9 cellular contexts compared by ENCODE assay signal in genomic region chr12:6426882-6427671, GRCh38. TPM values are rescaled to one million over a fixed set of nuclear protein-coding genes. Genes with fewer than 3 reads are reported as not detected.
DNase-seq lines count a peak whose midpoint lies in the region; ATAC-seq and TF ChIP-seq lines count a peak whose summit lies in the region.
"Had no signal": no experiment of that assay in that cellular context is flagged by ENCODE, and none has a peak within 500 bp of the region (broad histone marks: within the 10 kb centered on the region; RNA-seq: fewer than 3 reads in every experiment).

No MANE protein-coding gene starts in this region.

- H3K36me3 Mint-ChIP-seq in CD8-positive, alpha-beta T cell = no peaks in the 10 kb centered on the region
- H3K36me3 Mint-ChIP-seq in HFFc6 (ENCODE audit: low read depth) = no peaks in the 10 kb centered on the region

- peak overlapping the region; percentile 78 for H2AFZ ChIP-seq in OCI-LY7 (ENCODE audit: low read length)

- peak overlapping the region; percentile 61 for H3K27ac ChIP-seq in CD8-positive, alpha-beta T cell (ENCODE audit: low read depth, low read length)
- H3K27ac ChIP-seq in OCI-LY7 (ENCODE audit: low read depth, low read length, poor library complexity, severe bottlenecking) = peak overlapping the region; percentile 88

- no peaks in the 10 kb centered on the region for H3K79me2 ChIP-seq in OCI-LY7 (ENCODE audit: insufficient read depth, low read depth, low read length)

- peak overlapping the region; percentile 96 for H3K27ac Mint-ChIP-seq in CD8-positive, alpha-beta T cell
- no peak overlapping the region for H3K27ac Mint-ChIP-seq in HFFc6

- H3K27me3 Mint-ChIP-seq in CD8-positive, alpha-beta T cell (ENCODE audit: low read depth) = no peaks in the 10 kb centered on the region
- H3K27me3 Mint-ChIP-seq in HFFc6 (ENCODE audit: insufficient read depth) = peaks cover 1% of the 10 kb centered on the region; the same call in 1 of the 2 replicates

- intact Hi-C loops in CD8-positive, alpha-beta T cell (cut with DNase I, micrococcal nuclease) = loop anchor here (1.0 to 10.0 kb wide), 9 partner anchors 7 to 348 kb away; partner anchors contain the start of genes CD27 (in 2 of the 2), IFFO1 (in 1 of the 2) and LAG3 (in 1 of the 2)
- intact Hi-C loops in OCI-LY7 (cut with micrococcal nuclease; ENCODE audit: unreplicated experiment) = loop anchor here (1.0 to 10.0 kb wide), 3 partner anchors 34 to 268 kb away; partner anchors contain the start of gene MRPL51

- CTCF ChIA-PET in CD8-positive, alpha-beta T cell (lab: Charles Lee) = interaction anchor here (1.3 to 8.3 kb wide), 6 partner anchors 11 to 139 kb away, joined by 3 to 284 read pairs (median 36); partner anchors contain the start of gene GAPDH
- CTCF ChIA-PET in OCI-LY7 (lab: Charles Lee; ENCODE audit: unreplicated experiment) = interaction anchor here (0.6 kb wide), 1 partner anchor 16 kb away, joined by 4 read pairs; no protein-coding TSS in a partner anchor

- H3K36me3 ChIP-seq in CD8-positive, alpha-beta T cell (ENCODE audit: insufficient read depth, low read length) = no peaks in the 10 kb centered on the region
- no peaks in the 10 kb centered on the region for H3K36me3 ChIP-seq in OCI-LY7 (ENCODE audit: insufficient read depth, low read length)

- H3K4me3 ChIP-seq in CD8-positive, alpha-beta T cell (ENCODE audit: low read depth, low read length) = peak overlapping the region; percentile 35
- peak overlapping the region; percentile 48 for H3K4me3 ChIP-seq in OCI-LY7 (ENCODE audit: low read depth, low read length, poor library complexity, severe bottlenecking)

- peaks cover 62% of the 10 kb centered on the region for H3K4me1 Mint-ChIP-seq in CD8-positive, alpha-beta T cell (ENCODE audit: low read depth)
- H3K4me1 Mint-ChIP-seq in HFFc6 (ENCODE audit: low read depth) = peaks cover 30% of the 10 kb centered on the region

- peak overlapping the region; percentile 75 for H3K4me3 Mint-ChIP-seq in CD8-positive, alpha-beta T cell
- H3K4me3 Mint-ChIP-seq in HFFc6 = no peak overlapping the region

- H3K9me3 ChIP-seq in CD8-positive, alpha-beta T cell (ENCODE audit: low read length) = no peaks in the 10 kb centered on the region
- no peaks in the 10 kb centered on the region for H3K9me3 ChIP-seq in OCI-LY7 (ENCODE audit: low read length)

- H3K9me2 ChIP-seq in OCI-LY7 (ENCODE audit: insufficient read depth, low read length) = no peaks in the 10 kb centered on the region

- H3K4me1 ChIP-seq in CD8-positive, alpha-beta T cell (ENCODE audit: insufficient read depth, low read length) = peaks cover 46% of the 10 kb centered on the region
- peaks cover 85% of the 10 kb centered on the region for H3K4me1 ChIP-seq in OCI-LY7 (ENCODE audit: insufficient read depth, low read length, poor library complexity, severe bottlenecking)

- TF ChIP-seq CTCF in CD8-positive, alpha-beta T cell (IDR thresholded peaks at IDR 0.05) = no peak
- no peak for TF ChIP-seq CTCF in OCI-LY7 (conservative IDR thresholded peaks at IDR 0.05; ENCODE audit: low read length)
- no peak for TF ChIP-seq CTCF in HFFc6 (IDR thresholded peaks at IDR 0.05)

- no peaks in the 10 kb centered on the region for H4K20me1 ChIP-seq in OCI-LY7 (ENCODE audit: insufficient read depth, low read length)

- H3K27me3 ChIP-seq in CD8-positive, alpha-beta T cell (ENCODE audit: insufficient read depth, low read length) = no peaks in the 10 kb centered on the region

- peak; percentile 77 for ATAC-seq in CD8-positive, alpha-beta T cell
- peak; percentile 53 for ATAC-seq in GM21529 (IDR thresholded peaks at IDR 0.05; ENCODE audit: unreplicated experiment)

- POLR2A ChIA-PET in CD8-positive, alpha-beta T cell (lab: Charles Lee) = interaction anchor here (0.6 to 7.4 kb wide), 5 partner anchors 19 to 47 kb away, joined by 3 to 109 read pairs (median 51); partner anchors contain the start of genes TAPBPL and VAMP1
- POLR2A ChIA-PET in OCI-LY7 (lab: Charles Lee) = interaction anchor here (0.5 to 7.4 kb wide), 10 partner anchors 17 to 285 kb away, joined by 3 to 74 read pairs (median 6); partner anchors contain the start of genes CD27 and VAMP1

- peak; percentile 40 to 91 (median 81) for DNase-seq in CD8-positive, alpha-beta T cell
- DNase-seq in OCI-LY7 (ENCODE audit: low spot score) = peak; percentile 80
- peak; percentile 93 for DNase-seq in activated naive CD4-positive, alpha-beta T cell treated with anti-CD3 and anti-CD28 coated beads, Interleukin-2, amount 50 U/mL, for 16 hours
- DNase-seq in stimulated activated CD4-positive, alpha-beta T cell treated with anti-CD3 and anti-CD28 coated beads, Interleukin-2, amount 100 ng/mL, for 48 hours = peak; percentile 87 to 88
- no peak for DNase-seq in HFFc6
- DNase-seq in NCI-H69 (lab: John Stamatoyannopoulos, UW) = no peak
- DNase-seq in NK-92 treated with Interleukin-12 subunit alpha and Interleukin-12 subunit beta, amount 100 ng/mL, for 24 hours (lab: John Stamatoyannopoulos, UW) = no peak

- H3K4me2 ChIP-seq in OCI-LY7 (ENCODE audit: low read length) = peak overlapping the region; percentile 71

- BruUV-seq in OCI-LY7 (replicated peaks; lab: Mats Ljungman, UMichigan) = no TSS peak

- no peaks in the 10 kb centered on the region for H3K9me3 Mint-ChIP-seq in CD8-positive, alpha-beta T cell
- no peaks in the 10 kb centered on the region for H3K9me3 Mint-ChIP-seq in HFFc6

RNA-seq across cellular contexts. Expression of gene CD27, which starts 17.7 kb away (rescaled TPM):
- total RNA-seq in CD8-positive, alpha-beta T cell = 10 to 100 TPM; 38.4 to 39.2 TPM
- total RNA-seq in OCI-LY7 (2014; rRNA removed; shearing (Covaris generic)) = 18.0 and 19.8 TPM in 2 replicates
- 39.9 and 48.3 TPM in 2 replicates for total RNA-seq in OCI-LY7 (2022)
- under 1 TPM in 2 of 6 experiments, not detected in 4; 0.19 to 0.28 TPM for total RNA-seq in HFFc6 (2021; fragmentation: NEBNext Ultra II Directional; extraction: Animal tissue kit (Norgen Biotek cat#: 25700))
- total RNA-seq: bronchial epithelial cell had no signal

RNA-seq across cellular contexts. Expression of gene TAPBPL, which starts 24.8 kb away (rescaled TPM):
- 10 to 100 TPM; 11.8 to 12.2 TPM for total RNA-seq in CD8-positive, alpha-beta T cell
- 18.4 and 23.7 TPM in 2 replicates for total RNA-seq in OCI-LY7 (2014; rRNA removed; shearing (Covaris generic))
- 22.2 and 25.5 TPM in 2 replicates for total RNA-seq in OCI-LY7 (2022)
- total RNA-seq in HFFc6 (2021; fragmentation: NEBNext Ultra II Directional; extraction: Animal tissue kit (Norgen Biotek cat#: 25700)) = 1 to 10 TPM; 4.3 to 8.2 (median 6.5) TPM

RNA-seq across cellular contexts. Expression of gene LTBR, which starts 43.1 kb away (rescaled TPM):
- total RNA-seq in CD8-positive, alpha-beta T cell = under 1 TPM in 1 of 2 experiments, not detected in 1; 0.44 TPM
- not detected in 2 replicates for total RNA-seq in OCI-LY7 (2014; rRNA removed; shearing (Covaris generic))
- total RNA-seq in OCI-LY7 (2022) = not detected in 2 replicates
- total RNA-seq in HFFc6 (2021; fragmentation: NEBNext Ultra II Directional; extraction: Animal tissue kit (Norgen Biotek cat#: 25700)) = 100 to 1,000 TPM in 3 of 6 experiments, 10 to 100 TPM in 3; 91.5 to 124 (median 106) TPM

RNA-seq across cellular contexts. Expression of gene VAMP1, which starts 43.4 kb away (rescaled TPM):
- 10 to 100 TPM; 43.9 to 50.9 TPM for total RNA-seq in CD8-positive, alpha-beta T cell
- total RNA-seq in OCI-LY7 (2014; rRNA removed; shearing (Covaris generic)) = 82.7 and 86.0 TPM in 2 replicates
- 46.9 and 51.6 TPM in 2 replicates for total RNA-seq in OCI-LY7 (2022)
- 10 to 100 TPM in 5 of 6 experiments, 1 to 10 TPM in 1; 8.6 to 13.0 (median 10.8) TPM for total RNA-seq in HFFc6 (2021; fragmentation: NEBNext Ultra II Directional; extraction: Animal tissue kit (Norgen Biotek cat#: 25700))

RNA-seq across cellular contexts. Expression of gene SCNN1A, which starts 51.7 kb away (rescaled TPM):
- 1 to 10 TPM in 1 of 2 experiments, under 1 TPM in 1; 0.50 to 1.1 TPM for total RNA-seq in CD8-positive, alpha-beta T cell
- total RNA-seq in OCI-LY7 (2014; rRNA removed; shearing (Covaris generic)) = 0.35 and 0.51 TPM in 2 replicates
- 1.0 and 1.3 TPM in 2 replicates for total RNA-seq in OCI-LY7 (2022)
- total RNA-seq in HFFc6 (2021; fragmentation: NEBNext Ultra II Directional; extraction: Animal tissue kit (Norgen Biotek cat#: 25700)) = under 1 TPM in 1 of 6 experiments, not detected in 5; 0.18 TPM

Comparison
In these comparisons a context has a peak if more than half of its experiments do, and no peak if none do; other contexts are left out.
1. DNase-seq: peak in CD8-positive, alpha-beta T cell (7 of 7), OCI-LY7 (single experiment), activated naive CD4-positive, alpha-beta T cell treated with anti-CD3 and anti-CD28 coated beads, Interleukin-2, amount 50 U/mL, for 16 hours (single experiment) and stimulated activated CD4-positive, alpha-beta T cell treated with anti-CD3 and anti-CD28 coated beads, Interleukin-2, amount 100 ng/mL, for 48 hours (2 of 2); none in HFFc6 (single experiment), NCI-H69 (single experiment) and NK-92 treated with Interleukin-12 subunit alpha and Interleukin-12 subunit beta, amount 100 ng/mL, for 24 hours (single experiment).
2. RNA of gene CD27, which starts 17.7 kb away (total RNA-seq): 18.0 to 48.3 TPM in OCI-LY7 and 38.4 to 39.2 TPM in CD8-positive, alpha-beta T cell; 0.19 to 0.28 TPM in HFFc6; every median in the first group is over 10 times any median in the second.
3. RNA of gene LTBR, which starts 43.1 kb away (total RNA-seq): 91.5 to 124 TPM in HFFc6; 0.44 TPM in CD8-positive, alpha-beta T cell and not detected in OCI-LY7; every median in the first group is over 10 times any median in the second.